In the genomic region with DNA sequence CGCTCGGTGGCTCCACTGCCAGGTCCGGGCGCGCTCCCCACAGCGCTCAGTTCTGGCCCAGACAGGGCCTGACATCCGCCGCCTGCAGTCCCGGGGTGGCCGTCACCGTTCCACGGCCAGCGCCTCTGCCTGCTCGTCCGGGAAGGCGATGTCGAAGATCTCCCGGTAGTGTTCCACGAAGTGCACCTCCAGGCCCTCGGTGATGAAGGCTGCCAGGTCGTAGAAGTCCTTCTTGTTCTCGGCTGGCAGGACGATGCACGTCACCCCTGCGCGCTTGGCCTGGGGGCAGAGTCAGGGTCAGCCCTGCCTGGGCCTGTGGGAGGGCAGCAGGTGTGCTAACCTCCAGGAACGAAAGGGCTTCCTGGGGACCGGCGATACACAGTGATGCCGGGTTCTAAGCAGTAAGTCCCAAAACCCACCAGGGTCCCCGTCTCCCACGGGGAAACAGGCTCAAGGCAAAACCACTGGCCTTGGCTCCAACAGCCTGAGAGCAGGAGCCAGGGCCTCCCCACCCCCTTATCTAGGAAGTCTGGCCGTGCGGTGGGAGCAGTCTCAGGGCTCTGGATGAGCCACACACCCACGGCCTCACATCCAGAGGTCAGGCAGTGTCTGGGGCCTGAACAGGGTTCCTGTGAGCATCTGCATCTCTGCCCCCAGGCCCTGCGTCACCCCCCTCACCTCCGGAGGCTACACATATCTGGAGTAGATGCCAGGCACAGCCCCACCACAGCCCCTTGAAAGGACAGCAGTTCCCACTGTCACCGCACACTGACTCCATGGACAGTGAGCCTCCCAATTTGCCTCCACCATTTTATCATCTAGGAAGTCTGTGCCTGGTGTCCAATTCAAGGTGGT, we compare ENCODE assay signal across 8 cellular contexts. TPM values are rescaled to one million over a fixed set of nuclear protein-coding genes. Genes with fewer than 3 reads are reported as not detected.
DNase-seq lines count a peak whose midpoint lies in the region; ATAC-seq and TF ChIP-seq lines count a peak whose summit lies in the region.

No MANE protein-coding gene starts in this region.

- no peaks in the 10 kb centered on the region for H3K27me3 Mint-ChIP-seq in activated T-cell treated with anti-CD3 and anti-CD28 coated beads, Interleukin-2, amount 50 U/mL, for 4 hours (ENCODE audit: low read depth)
- no peaks in the 10 kb centered on the region for H3K27me3 Mint-ChIP-seq in activated CD8-positive, alpha-beta memory T cell treated with anti-CD3 and anti-CD28 coated beads, Interleukin-2, amount 10 ng/mL, durations not matched to agents 7 days and 5 days

- H3K9me3 ChIP-seq in iPS-18a (ENCODE audit: control insufficient read depth, low read depth, low read length) (no peaks in the 10 kb centered on the region), tibial artery (no peaks in the 10 kb centered on the region)

- peak in 1 of 2 donors; percentile 1 for ATAC-seq in activated T-cell treated with anti-CD3 and anti-CD28 coated beads, Interleukin-2, amount 50 U/mL, for 4 hours
- no peak for ATAC-seq in activated CD8-positive, alpha-beta memory T cell treated with anti-CD3 and anti-CD28 coated beads, Interleukin-2, amount 10 ng/mL, durations not matched to agents 7 days and 5 days
- ATAC-seq in HG03520 (IDR thresholded peaks at IDR 0.05; ENCODE audit: unreplicated experiment) (no peak), HG03135 (IDR thresholded peaks at IDR 0.05; ENCODE audit: unreplicated experiment) (no peak)

- H3K27me3 ChIP-seq in iPS-18a (ENCODE audit: control insufficient read depth, insufficient read depth, low read length) (no peaks in the 10 kb centered on the region), tibial artery (no peaks in the 10 kb centered on the region)

- TF ChIP-seq CTCF in tibial artery (IDR thresholded peaks at IDR 0.05) = no peak

- no peaks in the 10 kb centered on the region for H3K9me3 Mint-ChIP-seq in activated T-cell treated with anti-CD3 and anti-CD28 coated beads, Interleukin-2, amount 50 U/mL, for 4 hours
- H3K9me3 Mint-ChIP-seq in activated CD8-positive, alpha-beta memory T cell treated with anti-CD3 and anti-CD28 coated beads, Interleukin-2, amount 10 ng/mL, durations not matched to agents 7 days and 5 days (ENCODE audit: low read depth) = no peaks in the 10 kb centered on the region

- peak overlapping the region; percentile 89 for H3K4me3 ChIP-seq in iPS-18a (ENCODE audit: low read length)
- H3K4me3 ChIP-seq in tibial artery = peak overlapping the region; percentile 58 to 64

- DNase-seq in activated T-cell treated with anti-CD3 and anti-CD28 coated beads, Interleukin-2, amount 50 U/mL, for 4 hours = no peak
- DNase-seq in activated T-cell treated with anti-CD3 and anti-CD28 coated beads for 4 hours = no peak
- DNase-seq in activated CD8-positive, alpha-beta memory T cell treated with anti-CD3 and anti-CD28 coated beads, Interleukin-2, amount 10 ng/mL, durations not matched to agents 7 days and 5 days = no peak
- no peak for DNase-seq in tibial artery
- no peak for DNase-seq in iPS-NIHi7 (ENCODE audit: extremely low spot score)

- CTCF ChIA-PET in activated CD8-positive, alpha-beta memory T cell treated with anti-CD3 and anti-CD28 coated beads, Interleukin-2, amount 10 ng/mL, durations not matched to agents 7 days and 5 days (lab: Charles Lee) = interaction anchor here (1.2 to 7.9 kb wide), 6 partner anchors 22 to 112 kb away, joined by 3 to 122 read pairs (median 4); partner anchors contain the start of genes CATSPERD, DUS3L, LONP1 and SAFB

- peaks cover 14% of the 10 kb centered on the region for H3K4me1 Mint-ChIP-seq in activated T-cell treated with anti-CD3 and anti-CD28 coated beads, Interleukin-2, amount 50 U/mL, for 4 hours (ENCODE audit: low read depth)
- H3K4me1 Mint-ChIP-seq in activated CD8-positive, alpha-beta memory T cell treated with anti-CD3 and anti-CD28 coated beads, Interleukin-2, amount 10 ng/mL, durations not matched to agents 7 days and 5 days = peaks cover 35% of the 10 kb centered on the region

- H3K4me1 ChIP-seq in iPS-18a (ENCODE audit: control insufficient read depth, low read depth, low read length) (no peaks in the 10 kb centered on the region), tibial artery (peaks cover 0 to 42% (median 18%) of the 10 kb centered on the region in 4 donors)

- H3K27ac Mint-ChIP-seq in activated CD8-positive, alpha-beta memory T cell treated with anti-CD3 and anti-CD28 coated beads, Interleukin-2, amount 10 ng/mL, durations not matched to agents 7 days and 5 days = peak overlapping the region; percentile 92

- peaks cover 48% of the 10 kb centered on the region for H3K36me3 ChIP-seq in iPS-18a (ENCODE audit: control insufficient read depth, low read depth, low read length)
- peaks cover 38 to 62% (median 57%) of the 10 kb centered on the region in 3 donors for H3K36me3 ChIP-seq in tibial artery

- peak overlapping the region; percentile 99 for H3K4me3 Mint-ChIP-seq in activated T-cell treated with anti-CD3 and anti-CD28 coated beads, Interleukin-2, amount 50 U/mL, for 4 hours
- peak overlapping the region; percentile 98 for H3K4me3 Mint-ChIP-seq in activated CD8-positive, alpha-beta memory T cell treated with anti-CD3 and anti-CD28 coated beads, Interleukin-2, amount 10 ng/mL, durations not matched to agents 7 days and 5 days

- H3K36me3 Mint-ChIP-seq in activated T-cell treated with anti-CD3 and anti-CD28 coated beads, Interleukin-2, amount 50 U/mL, for 4 hours (ENCODE audit: insufficient read depth) = peaks cover 23% of the 10 kb centered on the region
- peaks cover 38% of the 10 kb centered on the region for H3K36me3 Mint-ChIP-seq in activated CD8-positive, alpha-beta memory T cell treated with anti-CD3 and anti-CD28 coated beads, Interleukin-2, amount 10 ng/mL, durations not matched to agents 7 days and 5 days

- H3K27ac ChIP-seq in iPS-18a (ENCODE audit: low read length) (no peak overlapping the region), tibial artery (peak overlapping the region in 1 of 2 donors; percentile 88)

- H3K9ac ChIP-seq in iPS-18a (ENCODE audit: low read length) = no peak overlapping the region

- intact Hi-C loops in tibial artery (cut with DNase I; ENCODE audit: low total_unique reads) = loop anchor here (10.0 kb wide), 1 partner anchor 67 kb away; the partner anchor contains the start of genes SAFB and SAFB2

RNA-seq across cellular contexts. Expression of gene RPL36, which starts 2.1 kb away (rescaled TPM):
- 1,000 to 10,000 TPM; 1,683 to 1,753 (median 1,705) TPM for total RNA-seq in activated T-cell treated with anti-CD3 and anti-CD28 coated beads, Interleukin-2, amount 50 U/mL, for 4 hours
- total RNA-seq in activated CD8-positive, alpha-beta memory T cell treated with anti-CD3 and anti-CD28 coated beads, Interleukin-2, amount 10 ng/mL, durations not matched to agents 7 days and 5 days = 1,000 to 10,000 TPM in 1 of 2 experiments, 100 to 1,000 TPM in 1; 976 to 1,078 TPM

RNA-seq across cellular contexts. Expression of gene HSD11B1L, which starts 11.3 kb away (rescaled TPM):
- 1 to 10 TPM; 2.6 to 2.7 (median 2.7) TPM for total RNA-seq in activated T-cell treated with anti-CD3 and anti-CD28 coated beads, Interleukin-2, amount 50 U/mL, for 4 hours
- 1 to 10 TPM; 1.0 to 2.4 TPM for total RNA-seq in activated CD8-positive, alpha-beta memory T cell treated with anti-CD3 and anti-CD28 coated beads, Interleukin-2, amount 10 ng/mL, durations not matched to agents 7 days and 5 days

RNA-seq across cellular contexts. Expression of gene MICOS13, which starts 11.8 kb away (rescaled TPM):
- 100 to 1,000 TPM in 2 of 3 donors, 10 to 100 TPM in 1; 90.0 to 107 (median 103) TPM for total RNA-seq in activated T-cell treated with anti-CD3 and anti-CD28 coated beads, Interleukin-2, amount 50 U/mL, for 4 hours
- total RNA-seq in activated CD8-positive, alpha-beta memory T cell treated with anti-CD3 and anti-CD28 coated beads, Interleukin-2, amount 10 ng/mL, durations not matched to agents 7 days and 5 days = 10 to 100 TPM; 49.1 to 49.7 TPM

RNA-seq across cellular contexts. Expression of gene LONP1, which starts 27.8 kb away (rescaled TPM):
- 100 to 1,000 TPM; 286 to 342 (median 328) TPM for total RNA-seq in activated T-cell treated with anti-CD3 and anti-CD28 coated beads, Interleukin-2, amount 50 U/mL, for 4 hours
- total RNA-seq in activated CD8-positive, alpha-beta memory T cell treated with anti-CD3 and anti-CD28 coated beads, Interleukin-2, amount 10 ng/mL, durations not matched to agents 7 days and 5 days = 100 to 1,000 TPM; 134 to 141 TPM

RNA-seq across cellular contexts. Expression of gene CATSPERD, which starts 28.3 kb away (rescaled TPM):
- total RNA-seq in activated T-cell treated with anti-CD3 and anti-CD28 coated beads, Interleukin-2, amount 50 U/mL, for 4 hours = not detected
- total RNA-seq in activated CD8-positive, alpha-beta memory T cell treated with anti-CD3 and anti-CD28 coated beads, Interleukin-2, amount 10 ng/mL, durations not matched to agents 7 days and 5 days = not detected
